Comparison of ENCODE assay signal across 29 cellular contexts in the genomic region with DNA sequence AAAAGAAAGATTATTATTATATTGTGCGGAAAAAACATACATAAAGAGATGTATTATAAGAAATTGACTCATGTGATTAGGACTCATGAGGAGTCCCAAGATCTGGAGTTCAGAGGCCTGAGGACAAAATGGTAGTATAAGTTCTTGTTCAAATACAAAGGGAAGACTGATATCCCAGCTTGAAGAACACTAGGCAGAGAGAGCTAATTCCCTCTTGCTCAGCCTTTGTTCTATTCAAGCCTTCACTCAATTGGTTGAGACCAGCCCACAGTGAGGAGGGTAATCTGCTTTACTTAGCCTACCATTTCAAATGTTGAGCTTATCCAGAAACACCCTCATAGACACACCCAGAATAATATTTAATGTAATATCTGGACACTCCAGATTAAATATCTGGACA.
"Had no signal": no experiment of that assay in that cellular context is flagged by ENCODE, and none has a peak within 500 bp of the region (broad histone marks: within the 10 kb centered on the region; RNA-seq: fewer than 3 reads in every experiment).

No MANE protein-coding gene starts in this region.

- ATAC-seq: naive thymus-derived CD8-positive, alpha-beta T cell; natural killer cell treated with Interleukin-12 subunit alpha and Interleukin-12 subunit beta and Interleukin-15 and Interleukin-18, amount 100 ng/mL, for 72 hours; psoas muscle; right cardiac atrium; right lobe of liver; stimulated activated effector memory CD8-positive, alpha-beta T cell treated with anti-CD3 and anti-CD28 coated beads, Interleukin-12 subunit alpha, Interleukin-12 subunit beta, amount 100 ng/mL, for 72 hours; stimulated activated naive B cell treated with anti-CD40 and anti-IgM and Interleukin-4, amounts not matched to agents 10 μg/mL and 1 μg/mL and 100 μg/mL, for 72 hours; upper lobe of right lung had no signal

- H3K4me3 ChIP-seq: ovary, psoas muscle, right lobe of liver, sigmoid colon, suprapubic skin, testis, tibial artery, transverse colon, upper lobe of right lung, uterus had no signal

- H3K9me3 Mint-ChIP-seq: nephron progenitor cell; neural crest cell; stimulated activated naive B cell treated with anti-CD40 and anti-IgM and Interleukin-4, amounts not matched to agents 10 μg/mL and 1 μg/mL and 100 μg/mL, for 72 hours; stimulated activated naive CD8-positive, alpha-beta T cell treated with anti-CD3 and anti-CD28 coated beads, Interleukin-15, Interleukin-2, amounts not matched to agents 100 ng/mL and 50 ng/mL, for 24 hours had no signal

- H3K4me1 Mint-ChIP-seq: naive thymus-derived CD8-positive, alpha-beta T cell; nephron progenitor cell; neural crest cell; stimulated activated effector memory CD8-positive, alpha-beta T cell treated with anti-CD3 and anti-CD28 coated beads, Interleukin-12 subunit alpha, Interleukin-12 subunit beta, amount 100 ng/mL, for 72 hours; stimulated activated naive B cell treated with anti-CD40 and anti-IgM and Interleukin-4, amounts not matched to agents 10 μg/mL and 1 μg/mL and 100 μg/mL, for 72 hours had no signal

- H3K4me1 ChIP-seq: parathyroid adenoma, psoas muscle, right lobe of liver, sigmoid colon, suprapubic skin, testis, tibial artery, transverse colon, upper lobe of right lung, uterus had no signal

- H3K27ac ChIP-seq: ovary, parathyroid adenoma, psoas muscle, right lobe of liver, sigmoid colon, suprapubic skin, testis, tibial artery, transverse colon, upper lobe of right lung, uterus had no signal

- H2AFZ ChIP-seq: parathyroid adenoma had no signal

- H3K9me3 ChIP-seq: ovary, psoas muscle, right lobe of liver, sigmoid colon, suprapubic skin, testis, tibial artery, transverse colon, upper lobe of right lung, uterus had no signal

- H3K27me3 ChIP-seq: ovary, right lobe of liver, sigmoid colon, suprapubic skin, testis, tibial artery, transverse colon, upper lobe of right lung, uterus had no signal

- H3K36me3 Mint-ChIP-seq: naive thymus-derived CD8-positive, alpha-beta T cell; natural killer cell treated with Interleukin-12 subunit alpha and Interleukin-12 subunit beta and Interleukin-15 and Interleukin-18, amount 100 ng/mL, for 72 hours; stimulated activated effector memory CD8-positive, alpha-beta T cell treated with anti-CD3 and anti-CD28 coated beads, Interleukin-12 subunit alpha, Interleukin-12 subunit beta, amount 100 ng/mL, for 72 hours; stimulated activated naive B cell treated with anti-CD40 and anti-IgM and Interleukin-4, amounts not matched to agents 10 μg/mL and 1 μg/mL and 100 μg/mL, for 72 hours; type B pancreatic cell had no signal

- H3K9ac ChIP-seq: parathyroid adenoma had no signal

- H3K27ac Mint-ChIP-seq: naive thymus-derived CD8-positive, alpha-beta T cell; natural killer cell treated with Interleukin-12 subunit alpha and Interleukin-12 subunit beta and Interleukin-15 and Interleukin-18, amount 100 ng/mL, for 72 hours; nephron progenitor cell; progenitor cell of endocrine pancreas; stimulated activated effector memory CD8-positive, alpha-beta T cell treated with anti-CD3 and anti-CD28 coated beads, Interleukin-12 subunit alpha, Interleukin-12 subunit beta, amount 100 ng/mL, for 72 hours; stimulated activated naive B cell treated with anti-CD40 and anti-IgM and Interleukin-4, amounts not matched to agents 10 μg/mL and 1 μg/mL and 100 μg/mL, for 72 hours; stimulated activated naive CD8-positive, alpha-beta T cell treated with anti-CD3 and anti-CD28 coated beads, Interleukin-15, Interleukin-2, amounts not matched to agents 100 ng/mL and 50 ng/mL, for 24 hours; type B pancreatic cell had no signal

- H3K79me2 ChIP-seq: parathyroid adenoma had no signal

- H3K4me3 Mint-ChIP-seq: naive thymus-derived CD8-positive, alpha-beta T cell; natural killer cell treated with Interleukin-12 subunit alpha and Interleukin-12 subunit beta and Interleukin-15 and Interleukin-18, amount 100 ng/mL, for 72 hours; nephron progenitor cell; neural crest cell; stimulated activated effector memory CD8-positive, alpha-beta T cell treated with anti-CD3 and anti-CD28 coated beads, Interleukin-12 subunit alpha, Interleukin-12 subunit beta, amount 100 ng/mL, for 72 hours; stimulated activated naive B cell treated with anti-CD40 and anti-IgM and Interleukin-4, amounts not matched to agents 10 μg/mL and 1 μg/mL and 100 μg/mL, for 72 hours; stimulated activated naive CD8-positive, alpha-beta T cell treated with anti-CD3 and anti-CD28 coated beads, Interleukin-15, Interleukin-2, amounts not matched to agents 100 ng/mL and 50 ng/mL, for 24 hours; type B pancreatic cell had no signal

- H3K27me3 Mint-ChIP-seq: naive thymus-derived CD8-positive, alpha-beta T cell; natural killer cell treated with Interleukin-12 subunit alpha and Interleukin-12 subunit beta and Interleukin-15 and Interleukin-18, amount 100 ng/mL, for 72 hours; progenitor cell of endocrine pancreas; stimulated activated naive B cell treated with anti-CD40 and anti-IgM and Interleukin-4, amounts not matched to agents 10 μg/mL and 1 μg/mL and 100 μg/mL, for 72 hours; stimulated activated naive CD8-positive, alpha-beta T cell treated with anti-CD3 and anti-CD28 coated beads, Interleukin-15, Interleukin-2, amounts not matched to agents 100 ng/mL and 50 ng/mL, for 24 hours; type B pancreatic cell had no signal

- DNase-seq: naive thymus-derived CD8-positive, alpha-beta T cell; nephron progenitor cell; occipital lobe; ovary; psoas muscle; right cardiac atrium; right lobe of liver; sigmoid colon; small intestine; stimulated activated CD4-positive, alpha-beta T cell treated with anti-CD3 and anti-CD28 coated beads, Interleukin-15, amount 100 ng/mL, for 24 hours; stimulated activated CD4-positive, alpha-beta T cell treated with anti-CD3 and anti-CD28 coated beads, Interleukin-2, amount 100 ng/mL, for 24 hours; stimulated activated CD4-positive, alpha-beta T cell treated with anti-CD3 and anti-CD28 coated beads, Interleukin-2, amount 100 ng/mL, for 48 hours; stimulated activated CD4-positive, alpha-beta T cell treated with anti-CD3 and anti-CD28 coated beads, Interleukin-4, amount 100 ng/mL, for 24 hours; stimulated activated naive B cell treated with anti-CD40 and anti-IgM and Interleukin-4, amounts not matched to agents 10 μg/mL and 1 μg/mL and 100 μg/mL, for 72 hours; stimulated activated naive CD4-positive, alpha-beta T cell treated with Interleukin-2 at 50 U/mL for 16 hours; substantia nigra; testis; tibial artery; transverse colon; upper lobe of right lung; uterus had no signal

- H3K36me3 ChIP-seq: ovary, right lobe of liver, sigmoid colon, suprapubic skin, tibial artery, transverse colon, upper lobe of right lung, uterus had no signal
